Comparison of ENCODE assay signal across 8 cellular contexts in genomic region chr1:54404263-54404662, GRCh38. TPM values are rescaled to one million over a fixed set of nuclear protein-coding genes. Genes with fewer than 3 reads are reported as not detected.
DNase-seq lines count a peak whose midpoint lies in the region; ATAC-seq and TF ChIP-seq lines count a peak whose summit lies in the region.

No MANE protein-coding gene starts in this region.

- DNase-seq in GM12864 (ENCODE audit: low read depth) (no peak), fibroblast of villous mesenchyme (ENCODE audit: low read depth) (no peak), skeletal muscle cell (ENCODE audit: low read depth) (no peak), SW 1271 (lab: John Stamatoyannopoulos, UW) (no peak), A172 (ENCODE audit: low spot score) (no peak)
- no peak for DNase-seq in stimulated activated CD8-positive, alpha-beta memory T cell treated with anti-CD3 and anti-CD28 coated beads, Interleukin-4, amount 100 ng/mL, for 48 hours

- H3K4me3 ChIP-seq in GM12864 (ENCODE audit: low read depth, low read length) (peak overlapping the region; percentile 0; the same call in 1 of the 2 replicates), WI38 (ENCODE audit: low read depth, low read length) (peak overlapping the region; percentile 77), fibroblast of villous mesenchyme (ENCODE audit: low read depth, low read length) (peak overlapping the region; percentile 76), skeletal muscle cell (ENCODE audit: low read depth, low read length) (peak overlapping the region; percentile 73)

- ATAC-seq in activated CD4-positive, CD25-positive, alpha-beta regulatory T cell treated with anti-CD3 and anti-CD28 coated beads, Interleukin-2, amount 50 U/mL, for 24 hours: no peak

- TF ChIP-seq CTCF in GM12864 (IDR thresholded peaks at IDR 0.05; ENCODE audit: low read depth, low read length, missing control alignments) (no peak), WI38 (IDR thresholded peaks at IDR 0.05; ENCODE audit: low read depth, low read length) (no peak), fibroblast of villous mesenchyme (IDR thresholded peaks at IDR 0.05; ENCODE audit: insufficient read depth, low read depth, low read length) (no peak)

RNA-seq across cellular contexts. Expression of gene SSBP3, which starts 1.9 kb away (rescaled TPM):
- 14.8 and 15.1 TPM in 2 replicates for total RNA-seq in fibroblast of villous mesenchyme
- 14.1 and 19.4 TPM in 2 replicates for total RNA-seq in A172 (2014; rRNA removed; shearing (Covaris generic))

Comparison
In these comparisons a context has a peak if more than half of its experiments do, and no peak if none do; other contexts are left out.
1. H3K4me3 ChIP-seq: peak in every context shown above with its lines; median percentile 77 in WI38; 76 in fibroblast of villous mesenchyme; 73 in skeletal muscle cell; 0 in GM12864.